In the genomic region with DNA sequence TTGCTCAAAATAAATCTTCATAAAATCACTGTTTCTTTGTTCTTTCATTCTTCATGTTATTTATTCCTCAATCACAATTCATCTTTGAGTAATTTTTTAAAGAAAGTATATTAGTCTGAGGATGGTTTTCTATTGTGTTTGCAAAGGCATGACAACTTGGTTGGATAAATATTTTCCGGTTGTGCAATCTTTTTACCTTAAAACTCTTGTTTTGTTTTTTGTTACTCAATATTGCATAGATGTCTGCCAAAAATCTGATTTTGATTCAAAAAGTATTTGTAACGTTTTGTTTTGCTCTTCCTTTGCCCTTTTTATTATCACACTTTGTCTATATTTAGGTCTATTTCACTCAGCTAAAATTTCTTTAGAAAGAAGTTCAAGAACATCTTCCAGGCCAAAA, we compare ENCODE assay signal across 2 cellular contexts.
TF ChIP-seq lines count a peak whose summit lies in the region.

No MANE protein-coding gene starts in this region.

TF ChIP-seq in IMR-90, 13 proteins besides CTCF, POLR2A, EP300 and RAD21:
- TF ChIP-seq, protein P1, sequence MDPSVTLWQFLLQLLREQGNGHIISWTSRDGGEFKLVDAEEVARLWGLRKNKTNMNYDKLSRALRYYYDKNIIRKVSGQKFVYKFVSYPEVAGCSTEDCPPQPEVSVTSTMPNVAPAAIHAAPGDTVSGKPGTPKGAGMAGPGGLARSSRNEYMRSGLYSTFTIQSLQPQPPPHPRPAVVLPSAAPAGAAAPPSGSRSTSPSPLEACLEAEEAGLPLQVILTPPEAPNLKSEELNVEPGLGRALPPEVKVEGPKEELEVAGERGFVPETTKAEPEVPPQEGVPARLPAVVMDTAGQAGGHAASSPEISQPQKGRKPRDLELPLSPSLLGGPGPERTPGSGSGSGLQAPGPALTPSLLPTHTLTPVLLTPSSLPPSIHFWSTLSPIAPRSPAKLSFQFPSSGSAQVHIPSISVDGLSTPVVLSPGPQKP (IDR thresholded peaks at IDR 0.05; ENCODE audit: borderline replicate concordance, low read depth, low read length), result no peak
- TF ChIP-seq RCOR1 (IDR thresholded peaks at IDR 0.05; ENCODE audit: insufficient replicate concordance, low read length), result no peak
- TF ChIP-seq RFX5 (IDR thresholded peaks at IDR 0.05; ENCODE audit: low read depth, low read length), result no peak
- TF ChIP-seq MAFK (IDR thresholded peaks at IDR 0.05; ENCODE audit: low read depth, low read length), result no peak
- TF ChIP-seq CEBPB (IDR thresholded peaks at IDR 0.05; ENCODE audit: low read depth, low read length), result peak; percentile 56
- no peak for TF ChIP-seq MAZ (IDR thresholded peaks at IDR 0.05; ENCODE audit: borderline replicate concordance, low read depth, low read length)
- no peak for TF ChIP-seq MXI1 (IDR thresholded peaks at IDR 0.05; ENCODE audit: borderline replicate concordance, low read depth, low read length)

TF ChIP-seq in HepG2, 621 proteins besides CTCF, POLR2A, EP300 and RAD21:
- peak; percentile 36; the same call in 1 of the 2 replicates for TF ChIP-seq CEBPB (IDR thresholded peaks at IDR 0.05; ENCODE audit: borderline replicate concordance, low read depth, low read length)
- TF ChIP-seq ZFP36L2 (CRISPR knock-in tag; IDR thresholded peaks at IDR 0.05), result no peak
